In genomic region chr3:172038823-172039222, GRCh38 we compare ENCODE assay signal across 8 cellular contexts.
A peak's percentile ranks its signal among the peaks of the same experiment; 100 is the strongest.
DNase-seq lines count a peak whose midpoint lies in the region; TF ChIP-seq lines count a peak whose summit lies in the region.

No MANE protein-coding gene starts in this region.

- DNase-seq in EH (ENCODE audit: low read depth) (peak; percentile 28), AG08395 (ENCODE audit: low spot score) (no peak), iPS-NIHi11 (ENCODE audit: low spot score) (no peak), middle frontal gyrus (ENCODE audit: extremely low spot score, low spot score) (no peak), NCI-H1092 (lab: John Stamatoyannopoulos, UW) (no peak)
- DNase-seq in effector memory CD4-positive, alpha-beta T cell, result no peak

- H3K9me2 ChIP-seq in OCI-LY1 (ENCODE audit: low read depth, low read length), result no peaks in the 10 kb centered on the region

- TF ChIP-seq CTCF in OCI-LY1 (IDR thresholded peaks at IDR 0.05; ENCODE audit: low read length) (no peak), neutrophil (IDR thresholded peaks at IDR 0.05) (no peak)

- H3K27me3 ChIP-seq in OCI-LY1 (ENCODE audit: insufficient read depth, low read length) (no peaks in the 10 kb centered on the region; the same call in 1 of the 2 replicates), neutrophil (no peaks in the 10 kb centered on the region)
- H3K27me3 ChIP-seq in effector memory CD4-positive, alpha-beta T cell (replicated peaks; ENCODE audit: control insufficient read depth, insufficient read depth, low read length, poor library complexity, severe bottlenecking), result no peaks in the 10 kb centered on the region

- H3K9ac ChIP-seq in OCI-LY1 (ENCODE audit: low read length), result no peak overlapping the region

- no peak overlapping the region for H2AFZ ChIP-seq in OCI-LY1 (ENCODE audit: low read length)

- no peaks in the 10 kb centered on the region for H3K36me3 ChIP-seq in OCI-LY1 (ENCODE audit: insufficient read depth, low read length)
- no peaks in the 10 kb centered on the region for H3K36me3 ChIP-seq in effector memory CD4-positive, alpha-beta T cell (ENCODE audit: control insufficient read depth, insufficient read depth, low read length)
- no peaks in the 10 kb centered on the region for H3K36me3 ChIP-seq in neutrophil

- H3K9me3 ChIP-seq in OCI-LY1 (ENCODE audit: low read length) (no peaks in the 10 kb centered on the region), neutrophil (no peaks in the 10 kb centered on the region)
- H3K9me3 ChIP-seq in effector memory CD4-positive, alpha-beta T cell (ENCODE audit: control insufficient read depth, low read length), result no peaks in the 10 kb centered on the region

- H3K4me3 ChIP-seq in OCI-LY1 (ENCODE audit: low read depth, low read length, poor library complexity, severe bottlenecking), result peak overlapping the region; percentile 73
- H3K4me3 ChIP-seq in effector memory CD4-positive, alpha-beta T cell (ENCODE audit: insufficient read depth, low read depth, low read length, poor library complexity, severe bottlenecking), result peak overlapping the region; percentile 84
- peak overlapping the region; percentile 95 to 98 for H3K4me3 ChIP-seq in neutrophil (ENCODE audit: low read depth in 1 of 2, low read length in 1 of 2)

- H3K79me2 ChIP-seq in OCI-LY1 (ENCODE audit: insufficient read depth, low read length), result no peaks in the 10 kb centered on the region

- H3K4me1 ChIP-seq in OCI-LY1 (ENCODE audit: insufficient read depth, low read length, severe bottlenecking), result peaks cover 7% of the 10 kb centered on the region
- H3K4me1 ChIP-seq in effector memory CD4-positive, alpha-beta T cell (ENCODE audit: control insufficient read depth, insufficient read depth, low read length, poor library complexity, severe bottlenecking), result no peaks in the 10 kb centered on the region
- H3K4me1 ChIP-seq in neutrophil (ENCODE audit: control insufficient read depth in 1 of 2, insufficient read depth in 1 of 2, low read depth in 1 of 2, low read length in 1 of 2), result peaks cover 44 to 47% of the 10 kb centered on the region in 2 experiments

- no peaks in the 10 kb centered on the region for H4K20me1 ChIP-seq in OCI-LY1 (ENCODE audit: insufficient read depth, low read length)

- H3K27ac ChIP-seq in OCI-LY1 (ENCODE audit: low read depth, low read length, poor library complexity, severe bottlenecking) (no peak overlapping the region), neutrophil (peak overlapping the region; percentile 93)
- H3K27ac ChIP-seq in effector memory CD4-positive, alpha-beta T cell (ENCODE audit: insufficient read depth, low read length, poor library complexity, severe bottlenecking), result peak overlapping the region; percentile 2

- H3F3A ChIP-seq in OCI-LY1 (ENCODE audit: insufficient read depth, low read length), result no peaks in the 10 kb centered on the region

- no peak overlapping the region for H3K4me2 ChIP-seq in OCI-LY1 (ENCODE audit: low read length)
